ENCODE assay signal across 2 cellular contexts in genomic region chr7:109009636-109010035, GRCh38.
TF ChIP-seq lines count a peak whose summit lies in the region.

No MANE protein-coding gene starts in this region.

TF ChIP-seq in A549, 52 proteins besides CTCF, POLR2A, EP300 and RAD21 (continued from another document):
- TF ChIP-seq ZFP36 (IDR thresholded peaks at IDR 0.05; ENCODE audit: borderline replicate concordance, partially characterized antibody), result no peak
- TF ChIP-seq SMC3 (IDR thresholded peaks at IDR 0.05), result no peak

TF ChIP-seq in GM23338, 12 proteins besides CTCF, POLR2A, EP300 and RAD21 (continued from another document):
- TF ChIP-seq ZNF462 (CRISPR knock-in tag; IDR thresholded peaks at IDR 0.05) (no peak), NANOG (IDR thresholded peaks at IDR 0.05; ENCODE audit: borderline replicate concordance) (no peak), EZH2phosphoT487 (IDR thresholded peaks at IDR 0.05; ENCODE audit: unreplicated experiment) (no peak), REST (IDR thresholded peaks at IDR 0.05; ENCODE audit: unreplicated experiment) (no peak)
